In genomic region chr16:81716478-81717210, GRCh38 we compare ENCODE assay signal across 8 cellular contexts.
DNase-seq lines count a peak whose midpoint lies in the region; ATAC-seq, FAIRE-seq and TF ChIP-seq lines count a peak whose summit lies in the region.

No MANE protein-coding gene starts in this region.

- H3K4me1 Mint-ChIP-seq in CD8-positive, alpha-beta T cell (ENCODE audit: low read depth) = peaks cover 47% of the 10 kb centered on the region
- H3K4me1 Mint-ChIP-seq in activated T-helper 17 cell treated with anti-CD3 and anti-CD28 coated beads, Interleukin-2, amount 50 U/mL, for 72 hours = peaks cover 32% of the 10 kb centered on the region

- CTCF ChIA-PET in CD8-positive, alpha-beta T cell (lab: Charles Lee) = interaction anchor here (0.7 kb wide), 1 partner anchor 13 kb away, joined by 3 read pairs; no protein-coding TSS in a partner anchor

- peak; percentile 34 for ATAC-seq in CD8-positive, alpha-beta T cell
- ATAC-seq in GM18873 (IDR thresholded peaks at IDR 0.05; ENCODE audit: low FRiP score, unreplicated experiment) (peak; percentile 50), HG02938 (IDR thresholded peaks at IDR 0.05; ENCODE audit: unreplicated experiment) (peak; percentile 58), pancreas (no peak), HG03025 (IDR thresholded peaks at IDR 0.05; ENCODE audit: low FRiP score, unreplicated experiment) (no peak)
- ATAC-seq in activated T-helper 17 cell treated with anti-CD3 and anti-CD28 coated beads, Interleukin-2, amount 50 U/mL, for 72 hours (replicated peaks) = peak; percentile 59

- H3K27ac Mint-ChIP-seq in CD8-positive, alpha-beta T cell = peak overlapping the region; percentile 92
- H3K27ac Mint-ChIP-seq in activated T-helper 17 cell treated with anti-CD3 and anti-CD28 coated beads, Interleukin-2, amount 50 U/mL, for 72 hours = peak overlapping the region; percentile 79

- H3K36me3 ChIP-seq in CD8-positive, alpha-beta T cell (ENCODE audit: insufficient read depth, low read length) = no peaks in the 10 kb centered on the region
- no peaks in the 10 kb centered on the region for H3K36me3 ChIP-seq in pancreas

- FAIRE-seq in pancreas (lab: Jason Lieb, UNC) = no peak

- WGBS in pancreas, 2 donors = 68 to 70% methylated on average over 10 of the region's 10 CpGs

- peak in 2 of 7 experiments; percentile 24 to 57 for DNase-seq in CD8-positive, alpha-beta T cell
- DNase-seq in pancreas (no peak), NCI-H1105 (lab: John Stamatoyannopoulos, UW) (no peak), NCI-H345 treated with DMSO at 0.1 percent for 48 hours (lab: John Stamatoyannopoulos, UW; ENCODE audit: unreplicated experiment) (no peak)

- no peaks in the 10 kb centered on the region for H3K9me3 ChIP-seq in CD8-positive, alpha-beta T cell (ENCODE audit: low read length)
- H3K9me3 ChIP-seq in pancreas = no peaks in the 10 kb centered on the region

- H3K9me3 Mint-ChIP-seq in CD8-positive, alpha-beta T cell = no peaks in the 10 kb centered on the region
- no peaks in the 10 kb centered on the region for H3K9me3 Mint-ChIP-seq in activated T-helper 17 cell treated with anti-CD3 and anti-CD28 coated beads, Interleukin-2, amount 50 U/mL, for 72 hours

- H3K27me3 ChIP-seq in CD8-positive, alpha-beta T cell (ENCODE audit: insufficient read depth, low read length) = no peaks in the 10 kb centered on the region
- no peaks in the 10 kb centered on the region for H3K27me3 ChIP-seq in pancreas

- H3K27me3 Mint-ChIP-seq in CD8-positive, alpha-beta T cell (ENCODE audit: low read depth) = no peaks in the 10 kb centered on the region
- no peaks in the 10 kb centered on the region for H3K27me3 Mint-ChIP-seq in activated T-helper 17 cell treated with anti-CD3 and anti-CD28 coated beads, Interleukin-2, amount 50 U/mL, for 72 hours

- peak overlapping the region; percentile 71 for H3K4me3 Mint-ChIP-seq in CD8-positive, alpha-beta T cell
- H3K4me3 Mint-ChIP-seq in activated T-helper 17 cell treated with anti-CD3 and anti-CD28 coated beads, Interleukin-2, amount 50 U/mL, for 72 hours = peak overlapping the region; percentile 76

- TF ChIP-seq CTCF in CD8-positive, alpha-beta T cell (IDR thresholded peaks at IDR 0.05) = no peak
- no peak for TF ChIP-seq CTCF in pancreas (IDR thresholded peaks at IDR 0.05)

- no peak overlapping the region for H3K4me3 ChIP-seq in CD8-positive, alpha-beta T cell (ENCODE audit: low read depth, low read length)
- no peak overlapping the region for H3K4me3 ChIP-seq in pancreas

- intact Hi-C loops in CD8-positive, alpha-beta T cell (cut with DNase I, micrococcal nuclease) = loop anchor here in 1 of 2 experiments (5.0 kb wide), 1 partner anchor 194 kb away; no protein-coding TSS in a partner anchor
- intact Hi-C loops in pancreas (cut with DNase I) = no loop called here

- H3K27ac ChIP-seq in CD8-positive, alpha-beta T cell (ENCODE audit: low read depth, low read length) = no peak overlapping the region
- no peak overlapping the region for H3K27ac ChIP-seq in pancreas

- peaks cover under 1% of the 10 kb centered on the region for H3K36me3 Mint-ChIP-seq in CD8-positive, alpha-beta T cell
- no peaks in the 10 kb centered on the region for H3K36me3 Mint-ChIP-seq in activated T-helper 17 cell treated with anti-CD3 and anti-CD28 coated beads, Interleukin-2, amount 50 U/mL, for 72 hours (ENCODE audit: low read depth)

- peaks cover 28% of the 10 kb centered on the region for H3K4me1 ChIP-seq in CD8-positive, alpha-beta T cell (ENCODE audit: insufficient read depth, low read length)
- H3K4me1 ChIP-seq in pancreas = no peaks in the 10 kb centered on the region

- POLR2A ChIA-PET in CD8-positive, alpha-beta T cell (lab: Charles Lee) = interaction anchor here (1.4 kb wide), 1 partner anchor 14 kb away, joined by 3 read pairs; no protein-coding TSS in a partner anchor

Comparison
In these comparisons a context has a peak if more than half of its experiments do, and no peak if none do; other contexts are left out.
1. ATAC-seq: peak in CD8-positive, alpha-beta T cell (single experiment), GM18873 (single experiment), HG02938 (single experiment) and activated T-helper 17 cell treated with anti-CD3 and anti-CD28 coated beads, Interleukin-2, amount 50 U/mL, for 72 hours (single experiment); none in pancreas (0 of 4) and HG03025 (single experiment).